13 cellular contexts compared by ENCODE assay signal in genomic region chr20:38132910-38133501, GRCh38. TPM values are rescaled to one million over a fixed set of nuclear protein-coding genes. Genes with fewer than 3 reads are reported as not detected.
"Had no signal": no experiment of that assay in that cellular context is flagged by ENCODE, and none has a peak within 500 bp of the region (broad histone marks: within the 10 kb centered on the region; RNA-seq: fewer than 3 reads in every experiment).

No MANE protein-coding gene starts in this region.

- H3K4me1 ChIP-seq: breast epithelium had no signal

- H3K27ac ChIP-seq: breast epithelium, hepatocyte had no signal

- H3K9me3 ChIP-seq: breast epithelium had no signal

- H3K79me2 ChIP-seq: hepatocyte had no signal

- H3K4me3 ChIP-seq: breast epithelium, hepatocyte had no signal

- ATAC-seq: right cardiac atrium had no signal

- H3K27me3 ChIP-seq: breast epithelium, hepatocyte had no signal

- H2AFZ ChIP-seq: hepatocyte had no signal

- DNase-seq: activated CD4-positive, alpha-beta memory T cell treated with anti-CD3 and anti-CD28 coated beads for 36 hours; activated effector memory CD4-positive, alpha-beta T cell treated with anti-CD3 and anti-CD28 coated beads, Interleukin-2, amount 50 U/mL, for 16 hours; activated naive CD8-positive, alpha-beta T cell treated with anti-CD3 and anti-CD28 coated beads for 36 hours; activated T-cell treated with anti-CD3 and anti-CD28 coated beads, Interleukin-2, amount 50 U/mL, for 4 hours; naive B cell; stimulated activated CD4-positive, alpha-beta T cell treated with anti-CD3 and anti-CD28 coated beads, Interleukin-2, amount 100 ng/mL, for 24 hours; stimulated activated naive CD4-positive, alpha-beta T cell; substantia nigra; SW 1271 had no signal

- H3K4me2 ChIP-seq: hepatocyte had no signal

- FAIRE-seq: frontal cortex had no signal

- H3K36me3 ChIP-seq: breast epithelium had no signal

RNA-seq across cellular contexts. Expression of gene TGM2, which starts 32.1 kb away (rescaled TPM):
- total RNA-seq: activated CD4-positive, alpha-beta memory T cell treated with anti-CD3 and anti-CD28 coated beads for 36 hours; activated naive CD8-positive, alpha-beta T cell treated with anti-CD3 and anti-CD28 coated beads for 36 hours had no signal
